1 cellular context compared by ENCODE assay signal in the genomic region with DNA sequence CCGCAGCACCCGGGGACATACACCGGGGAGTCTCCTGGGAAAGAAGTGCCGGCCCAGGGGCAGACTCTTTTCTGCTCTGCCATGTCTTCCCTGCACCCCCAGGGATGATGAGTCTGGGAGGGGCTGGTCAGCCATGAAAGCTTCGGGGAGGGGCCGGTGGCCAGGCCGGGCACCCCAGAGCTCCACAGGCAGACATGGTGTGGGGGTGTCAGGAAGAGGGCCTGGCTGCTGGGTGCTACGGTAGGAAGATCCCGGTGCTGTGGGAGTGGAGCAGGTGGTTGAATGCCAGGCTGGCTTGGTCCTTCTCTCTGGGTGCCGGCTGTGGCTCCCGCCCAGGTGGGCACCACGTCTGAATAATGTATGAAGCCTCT.
TF ChIP-seq lines count a peak whose summit lies in the region.

No MANE protein-coding gene starts in this region.

TF ChIP-seq in GM23338, 12 proteins besides CTCF, POLR2A, EP300 and RAD21 (continued from another document):
- TF ChIP-seq, protein P1, sequence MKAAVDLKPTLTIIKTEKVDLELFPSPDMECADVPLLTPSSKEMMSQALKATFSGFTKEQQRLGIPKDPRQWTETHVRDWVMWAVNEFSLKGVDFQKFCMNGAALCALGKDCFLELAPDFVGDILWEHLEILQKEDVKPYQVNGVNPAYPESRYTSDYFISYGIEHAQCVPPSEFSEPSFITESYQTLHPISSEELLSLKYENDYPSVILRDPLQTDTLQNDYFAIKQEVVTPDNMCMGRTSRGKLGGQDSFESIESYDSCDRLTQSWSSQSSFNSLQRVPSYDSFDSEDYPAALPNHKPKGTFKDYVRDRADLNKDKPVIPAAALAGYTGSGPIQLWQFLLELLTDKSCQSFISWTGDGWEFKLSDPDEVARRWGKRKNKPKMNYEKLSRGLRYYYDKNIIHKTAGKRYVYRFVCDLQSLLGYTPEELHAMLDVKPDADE (IDR thresholded peaks at IDR 0.05): no peak
- no peak for TF ChIP-seq ZNF331 (CRISPR knock-in tag; IDR thresholded peaks at IDR 0.05; ENCODE audit: low read depth)
- TF ChIP-seq, protein P2, sequence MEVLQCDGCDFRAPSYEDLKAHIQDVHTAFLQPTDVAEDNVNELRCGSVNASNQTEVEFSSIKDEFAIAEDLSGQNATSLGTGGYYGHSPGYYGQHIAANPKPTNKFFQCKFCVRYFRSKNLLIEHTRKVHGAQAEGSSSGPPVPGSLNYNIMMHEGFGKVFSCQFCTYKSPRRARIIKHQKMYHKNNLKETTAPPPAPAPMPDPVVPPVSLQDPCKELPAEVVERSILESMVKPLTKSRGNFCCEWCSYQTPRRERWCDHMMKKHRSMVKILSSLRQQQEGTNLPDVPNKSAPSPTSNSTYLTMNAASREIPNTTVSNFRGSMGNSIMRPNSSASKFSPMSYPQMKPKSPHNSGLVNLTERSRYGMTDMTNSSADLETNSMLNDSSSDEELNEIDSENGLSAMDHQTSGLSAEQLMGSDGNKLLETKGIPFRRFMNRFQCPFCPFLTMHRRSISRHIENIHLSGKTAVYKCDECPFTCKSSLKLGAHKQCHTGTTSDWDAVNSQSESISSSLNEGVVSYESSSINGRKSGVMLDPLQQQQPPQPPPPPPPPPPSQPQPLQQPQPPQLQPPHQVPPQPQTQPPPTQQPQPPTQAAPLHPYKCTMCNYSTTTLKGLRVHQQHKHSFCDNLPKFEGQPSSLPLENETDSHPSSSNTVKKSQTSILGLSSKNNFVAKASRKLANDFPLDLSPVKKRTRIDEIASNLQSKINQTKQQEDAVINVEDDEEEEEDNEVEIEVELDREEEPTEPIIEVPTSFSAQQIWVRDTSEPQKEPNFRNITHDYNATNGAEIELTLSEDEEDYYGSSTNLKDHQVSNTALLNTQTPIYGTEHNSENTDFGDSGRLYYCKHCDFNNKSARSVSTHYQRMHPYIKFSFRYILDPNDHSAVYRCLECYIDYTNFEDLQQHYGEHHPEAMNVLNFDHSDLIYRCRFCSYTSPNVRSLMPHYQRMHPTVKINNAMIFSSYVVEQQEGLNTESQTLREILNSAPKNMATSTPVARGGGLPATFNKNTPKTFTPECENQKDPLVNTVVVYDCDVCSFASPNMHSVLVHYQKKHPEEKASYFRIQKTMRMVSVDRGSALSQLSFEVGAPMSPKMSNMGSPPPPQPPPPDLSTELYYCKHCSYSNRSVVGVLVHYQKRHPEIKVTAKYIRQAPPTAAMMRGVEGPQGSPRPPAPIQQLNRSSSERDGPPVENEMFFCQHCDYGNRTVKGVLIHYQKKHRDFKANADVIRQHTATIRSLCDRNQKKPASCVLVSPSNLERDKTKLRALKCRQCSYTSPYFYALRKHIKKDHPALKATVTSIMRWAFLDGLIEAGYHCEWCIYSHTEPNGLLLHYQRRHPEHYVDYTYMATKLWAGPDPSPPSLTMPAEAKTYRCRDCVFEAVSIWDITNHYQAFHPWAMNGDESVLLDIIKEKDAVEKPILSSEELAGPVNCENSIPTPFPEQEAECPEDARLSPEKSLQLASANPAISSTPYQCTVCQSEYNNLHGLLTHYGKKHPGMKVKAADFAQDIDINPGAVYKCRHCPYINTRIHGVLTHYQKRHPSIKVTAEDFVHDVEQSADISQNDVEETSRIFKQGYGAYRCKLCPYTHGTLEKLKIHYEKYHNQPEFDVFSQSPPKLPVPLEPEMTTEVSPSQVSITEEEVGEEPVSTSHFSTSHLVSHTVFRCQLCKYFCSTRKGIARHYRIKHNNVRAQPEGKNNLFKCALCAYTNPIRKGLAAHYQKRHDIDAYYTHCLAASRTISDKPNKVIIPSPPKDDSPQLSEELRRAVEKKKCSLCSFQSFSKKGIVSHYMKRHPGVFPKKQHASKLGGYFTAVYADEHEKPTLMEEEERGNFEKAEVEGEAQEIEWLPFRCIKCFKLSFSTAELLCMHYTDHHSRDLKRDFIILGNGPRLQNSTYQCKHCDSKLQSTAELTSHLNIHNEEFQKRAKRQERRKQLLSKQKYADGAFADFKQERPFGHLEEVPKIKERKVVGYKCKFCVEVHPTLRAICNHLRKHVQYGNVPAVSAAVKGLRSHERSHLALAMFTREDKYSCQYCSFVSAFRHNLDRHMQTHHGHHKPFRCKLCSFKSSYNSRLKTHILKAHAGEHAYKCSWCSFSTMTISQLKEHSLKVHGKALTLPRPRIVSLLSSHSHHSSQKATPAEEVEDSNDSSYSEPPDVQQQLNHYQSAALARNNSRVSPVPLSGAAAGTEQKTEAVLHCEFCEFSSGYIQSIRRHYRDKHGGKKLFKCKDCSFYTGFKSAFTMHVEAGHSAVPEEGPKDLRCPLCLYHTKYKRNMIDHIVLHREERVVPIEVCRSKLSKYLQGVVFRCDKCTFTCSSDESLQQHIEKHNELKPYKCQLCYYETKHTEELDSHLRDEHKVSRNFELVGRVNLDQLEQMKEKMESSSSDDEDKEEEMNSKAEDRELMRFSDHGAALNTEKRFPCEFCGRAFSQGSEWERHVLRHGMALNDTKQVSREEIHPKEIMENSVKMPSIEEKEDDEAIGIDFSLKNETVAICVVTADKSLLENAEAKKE (CRISPR knock-in tag; IDR thresholded peaks at IDR 0.05): no peak
- no peak for TF ChIP-seq JUNB (IDR thresholded peaks at IDR 0.05; ENCODE audit: unreplicated experiment)
- TF ChIP-seq EZH2phosphoT487 (IDR thresholded peaks at IDR 0.05; ENCODE audit: unreplicated experiment): no peak
- no peak for TF ChIP-seq CREB1 (CRISPR knock-in tag; IDR thresholded peaks at IDR 0.05; ENCODE audit: low read depth)
- TF ChIP-seq, protein P3, sequence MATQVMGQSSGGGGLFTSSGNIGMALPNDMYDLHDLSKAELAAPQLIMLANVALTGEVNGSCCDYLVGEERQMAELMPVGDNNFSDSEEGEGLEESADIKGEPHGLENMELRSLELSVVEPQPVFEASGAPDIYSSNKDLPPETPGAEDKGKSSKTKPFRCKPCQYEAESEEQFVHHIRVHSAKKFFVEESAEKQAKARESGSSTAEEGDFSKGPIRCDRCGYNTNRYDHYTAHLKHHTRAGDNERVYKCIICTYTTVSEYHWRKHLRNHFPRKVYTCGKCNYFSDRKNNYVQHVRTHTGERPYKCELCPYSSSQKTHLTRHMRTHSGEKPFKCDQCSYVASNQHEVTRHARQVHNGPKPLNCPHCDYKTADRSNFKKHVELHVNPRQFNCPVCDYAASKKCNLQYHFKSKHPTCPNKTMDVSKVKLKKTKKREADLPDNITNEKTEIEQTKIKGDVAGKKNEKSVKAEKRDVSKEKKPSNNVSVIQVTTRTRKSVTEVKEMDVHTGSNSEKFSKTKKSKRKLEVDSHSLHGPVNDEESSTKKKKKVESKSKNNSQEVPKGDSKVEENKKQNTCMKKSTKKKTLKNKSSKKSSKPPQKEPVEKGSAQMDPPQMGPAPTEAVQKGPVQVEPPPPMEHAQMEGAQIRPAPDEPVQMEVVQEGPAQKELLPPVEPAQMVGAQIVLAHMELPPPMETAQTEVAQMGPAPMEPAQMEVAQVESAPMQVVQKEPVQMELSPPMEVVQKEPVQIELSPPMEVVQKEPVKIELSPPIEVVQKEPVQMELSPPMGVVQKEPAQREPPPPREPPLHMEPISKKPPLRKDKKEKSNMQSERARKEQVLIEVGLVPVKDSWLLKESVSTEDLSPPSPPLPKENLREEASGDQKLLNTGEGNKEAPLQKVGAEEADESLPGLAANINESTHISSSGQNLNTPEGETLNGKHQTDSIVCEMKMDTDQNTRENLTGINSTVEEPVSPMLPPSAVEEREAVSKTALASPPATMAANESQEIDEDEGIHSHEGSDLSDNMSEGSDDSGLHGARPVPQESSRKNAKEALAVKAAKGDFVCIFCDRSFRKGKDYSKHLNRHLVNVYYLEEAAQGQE (IDR thresholded peaks at IDR 0.05; ENCODE audit: unreplicated experiment): no peak
- no peak for TF ChIP-seq POLR2AphosphoS5 (IDR thresholded peaks at IDR 0.05; ENCODE audit: low read depth)
